Comparison of ENCODE assay signal across 22 cellular contexts in the genomic region with DNA sequence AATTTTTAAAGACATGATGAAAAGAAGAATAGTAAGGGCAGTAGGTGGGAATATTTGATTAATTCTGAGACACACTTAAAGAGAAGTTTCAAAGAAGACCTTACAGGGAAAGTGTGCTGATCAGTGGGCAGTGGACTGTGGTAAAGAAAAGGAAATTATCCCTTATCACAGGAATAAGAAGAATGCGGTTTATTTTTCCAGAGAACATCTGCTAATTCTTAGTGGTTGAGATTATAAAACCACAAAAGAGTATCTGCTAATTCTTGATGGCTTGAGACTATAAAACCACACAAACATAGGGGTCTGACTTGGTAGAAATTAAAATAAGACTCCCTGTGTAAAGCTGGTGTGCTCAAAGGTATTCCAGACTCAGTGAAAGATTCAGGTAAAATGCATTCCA.
"Had no signal": no experiment of that assay in that cellular context is flagged by ENCODE, and none has a peak within 500 bp of the region (broad histone marks: within the 10 kb centered on the region; RNA-seq: fewer than 3 reads in every experiment).

No MANE protein-coding gene starts in this region.

- DNase-seq: activated CD4-positive, alpha-beta T cell treated with anti-CD3 and anti-CD28 coated beads, Interleukin-2, amount 10 ng/mL, durations not matched to agents 7 days and 5 days; activated CD8-positive, alpha-beta memory T cell treated with anti-CD3 and anti-CD28 coated beads, Interleukin-2, amount 50 U/mL, for 4 hours; activated CD8-positive, alpha-beta T cell treated with anti-CD3 and anti-CD28 coated beads, Interleukin-2, amount 10 ng/mL, durations not matched to agents 7 days and 5 days; activated naive CD4-positive, alpha-beta T cell treated with anti-CD3 and anti-CD28 coated beads, Interleukin-2, amount 10 ng/mL, durations not matched to agents 7 days and 5 days; activated naive CD8-positive, alpha-beta T cell treated with anti-CD3 and anti-CD28 coated beads, Interleukin-2, amount 50 U/mL, for 24 hours; activated T-cell treated with anti-CD3 and anti-CD28 coated beads, Interleukin-2, amount 50 U/mL, for 4 hours; aorta; gastrocnemius medialis; head of caudate nucleus; kidney; left lung; mammary epithelial cell; occipital lobe; stimulated activated CD4-positive, alpha-beta T cell treated with anti-CD3 and anti-CD28 coated beads, Interleukin-12 subunit alpha, Interleukin-12 subunit beta, amount 100 ng/mL, for 4 hours; stimulated activated CD4-positive, alpha-beta T cell treated with anti-CD3 and anti-CD28 coated beads, Interleukin-1b, Interleukin-23, amount 100 ng/mL, for 48 hours; stimulated activated CD8-positive, alpha-beta memory T cell treated with anti-CD3 and anti-CD28 coated beads, Interleukin-4, amount 100 ng/mL, for 48 hours; stimulated activated naive CD4-positive, alpha-beta T cell treated with Interleukin-2 at 50 U/mL for 16 hours; T-helper 1 cell; T-helper 9 cell; thyroid gland had no signal

- H3K36me3 ChIP-seq: gastrocnemius medialis, left lung, thyroid gland had no signal

- H3K36me3 Mint-ChIP-seq: activated naive CD4-positive, alpha-beta T cell treated with anti-CD3 and anti-CD28 coated beads, Interleukin-2, amount 10 ng/mL, durations not matched to agents 7 days and 5 days had no signal

- H3K4me3 ChIP-seq: gastrocnemius medialis, left lung, thyroid gland had no signal

- H3K4me1 Mint-ChIP-seq: activated CD4-positive, alpha-beta T cell treated with anti-CD3 and anti-CD28 coated beads, Interleukin-2, amount 10 ng/mL, durations not matched to agents 7 days and 5 days; activated naive CD4-positive, alpha-beta T cell treated with anti-CD3 and anti-CD28 coated beads, Interleukin-2, amount 10 ng/mL, durations not matched to agents 7 days and 5 days; activated naive CD8-positive, alpha-beta T cell treated with anti-CD3 and anti-CD28 coated beads, Interleukin-2, amount 50 U/mL, for 24 hours had no signal

- H3K4me1 ChIP-seq: gastrocnemius medialis, left lung, thyroid gland had no signal

- H3K27me3 ChIP-seq: gastrocnemius medialis, left lung, thyroid gland had no signal

- H3K27me3 Mint-ChIP-seq: activated naive CD4-positive, alpha-beta T cell treated with anti-CD3 and anti-CD28 coated beads, Interleukin-2, amount 10 ng/mL, durations not matched to agents 7 days and 5 days; activated naive CD8-positive, alpha-beta T cell treated with anti-CD3 and anti-CD28 coated beads, Interleukin-2, amount 50 U/mL, for 24 hours had no signal

- H3K4me3 Mint-ChIP-seq: activated CD4-positive, alpha-beta T cell treated with anti-CD3 and anti-CD28 coated beads, Interleukin-2, amount 10 ng/mL, durations not matched to agents 7 days and 5 days; activated CD8-positive, alpha-beta T cell treated with anti-CD3 and anti-CD28 coated beads, Interleukin-2, amount 10 ng/mL, durations not matched to agents 7 days and 5 days; activated naive CD4-positive, alpha-beta T cell treated with anti-CD3 and anti-CD28 coated beads, Interleukin-2, amount 10 ng/mL, durations not matched to agents 7 days and 5 days; activated naive CD8-positive, alpha-beta T cell treated with anti-CD3 and anti-CD28 coated beads, Interleukin-2, amount 50 U/mL, for 24 hours; activated T-cell treated with anti-CD3 and anti-CD28 coated beads, Interleukin-2, amount 50 U/mL, for 4 hours had no signal

- H3K27ac Mint-ChIP-seq: activated CD4-positive, alpha-beta T cell treated with anti-CD3 and anti-CD28 coated beads, Interleukin-2, amount 10 ng/mL, durations not matched to agents 7 days and 5 days; activated CD8-positive, alpha-beta T cell treated with anti-CD3 and anti-CD28 coated beads, Interleukin-2, amount 10 ng/mL, durations not matched to agents 7 days and 5 days; activated naive CD4-positive, alpha-beta T cell treated with anti-CD3 and anti-CD28 coated beads, Interleukin-2, amount 10 ng/mL, durations not matched to agents 7 days and 5 days; activated naive CD8-positive, alpha-beta T cell treated with anti-CD3 and anti-CD28 coated beads, Interleukin-2, amount 50 U/mL, for 24 hours had no signal

- ATAC-seq: activated CD4-positive, CD25-positive, alpha-beta regulatory T cell treated with anti-CD3 and anti-CD28 coated beads, Interleukin-2, amount 50 U/mL, for 24 hours; activated CD8-positive, alpha-beta T cell treated with anti-CD3 and anti-CD28 coated beads, Interleukin-2, amount 10 ng/mL, durations not matched to agents 7 days and 5 days; activated naive CD8-positive, alpha-beta T cell treated with anti-CD3 and anti-CD28 coated beads, Interleukin-2, amount 50 U/mL, for 24 hours; activated T-cell treated with anti-CD3 and anti-CD28 coated beads, Interleukin-2, amount 50 U/mL, for 4 hours; gastrocnemius medialis; left lung had no signal

- H3K9me3 ChIP-seq: thyroid gland had no signal

- H3K27ac ChIP-seq: epithelial cell of prostate, gastrocnemius medialis, left lung, thyroid gland had no signal
